26 cellular contexts compared by ENCODE assay signal in the genomic region with DNA sequence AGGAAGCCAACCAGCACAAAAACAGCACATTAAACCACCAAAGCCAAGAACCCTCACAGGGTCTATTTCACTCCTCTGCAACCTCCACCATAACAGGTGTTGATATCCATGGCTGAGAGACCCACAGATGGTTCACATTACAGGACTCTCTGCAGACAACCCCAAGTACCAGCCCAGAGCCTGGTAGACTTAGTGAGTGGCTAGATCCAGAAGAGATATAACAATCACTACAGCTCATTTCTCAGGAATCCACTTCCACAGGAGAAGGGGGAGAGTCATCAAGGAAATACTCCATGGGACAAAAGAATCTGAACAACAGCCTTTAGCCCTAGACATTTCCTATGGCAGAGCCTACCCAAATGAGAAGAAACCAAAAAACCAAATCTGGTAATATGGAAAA.
DNase-seq lines count a peak whose midpoint lies in the region; ATAC-seq lines count a peak whose summit lies in the region.
"Had no signal": no experiment of that assay in that cellular context is flagged by ENCODE, and none has a peak within 500 bp of the region (broad histone marks: within the 10 kb centered on the region; RNA-seq: fewer than 3 reads in every experiment).

No MANE protein-coding gene starts in this region.

- CTCF ChIA-PET in CD4-positive, alpha-beta memory T cell (lab: Charles Lee; ENCODE audit: partially characterized antibody), result no interaction called here

- no peak overlapping the region for H3K27ac Mint-ChIP-seq in CD4-positive, alpha-beta memory T cell
- H3K27ac Mint-ChIP-seq: activated CD4-positive, alpha-beta T cell treated with anti-CD3 and anti-CD28 coated beads for 36 hours; activated naive CD8-positive, alpha-beta T cell treated with anti-CD3 and anti-CD28 coated beads, Interleukin-2, amount 50 U/mL, for 24 hours; nephron had no signal

- intact Hi-C loops in CD4-positive, alpha-beta memory T cell (cut with micrococcal nuclease), result no loop called here

- H3K9me3 Mint-ChIP-seq in CD4-positive, alpha-beta memory T cell, result peaks cover 2 to 65% (median 43%) of the 10 kb centered on the region in 8 donors

- no peaks in the 10 kb centered on the region for H3K27me3 ChIP-seq in adipocyte (replicated peaks; ENCODE audit: control insufficient read depth, insufficient read depth, low read length)
- H3K27me3 ChIP-seq in CD4-positive, alpha-beta memory T cell (ENCODE audit: insufficient read depth, low read length), result no peaks in the 10 kb centered on the region
- H3K27me3 ChIP-seq: BLaER1 treated with 17β-estradiol and CSF1 and Interleukin-3, amounts not matched to agents 10 nM and 100 nM; pancreas; spleen had no signal

- POLR2A ChIA-PET in CD4-positive, alpha-beta memory T cell (lab: Charles Lee; ENCODE audit: partially characterized antibody), result no interaction called here

- H3K4me3 Mint-ChIP-seq in CD4-positive, alpha-beta memory T cell, result no peak overlapping the region
- H3K4me3 Mint-ChIP-seq: activated CD4-positive, alpha-beta T cell treated with anti-CD3 and anti-CD28 coated beads for 36 hours; activated naive CD8-positive, alpha-beta T cell treated with anti-CD3 and anti-CD28 coated beads, Interleukin-2, amount 50 U/mL, for 24 hours; activated T-cell treated with anti-CD3 and anti-CD28 coated beads, Interleukin-2, amount 50 U/mL, for 4 hours; nephron had no signal

- H3K4me1 Mint-ChIP-seq in CD4-positive, alpha-beta memory T cell, result no peaks in the 10 kb centered on the region
- H3K4me1 Mint-ChIP-seq: activated CD4-positive, alpha-beta T cell treated with anti-CD3 and anti-CD28 coated beads for 36 hours; activated naive CD8-positive, alpha-beta T cell treated with anti-CD3 and anti-CD28 coated beads, Interleukin-2, amount 50 U/mL, for 24 hours; nephron had no signal

- no peaks in the 10 kb centered on the region for H3K36me3 ChIP-seq in adipocyte (ENCODE audit: control insufficient read depth, insufficient read depth, low read length, severe bottlenecking)
- no peaks in the 10 kb centered on the region for H3K36me3 ChIP-seq in CD4-positive, alpha-beta memory T cell (ENCODE audit: insufficient read depth, low read length)
- H3K36me3 ChIP-seq: BLaER1 treated with 17β-estradiol and CSF1 and Interleukin-3, amounts not matched to agents 10 nM and 100 nM; lower lobe of right lung; pancreas; spleen had no signal

- H3K9ac ChIP-seq in adipocyte (ENCODE audit: low read length), result no peak overlapping the region
- H3K9ac ChIP-seq: BLaER1 treated with 17β-estradiol and CSF1 and Interleukin-3, amounts not matched to agents 10 nM and 100 nM had no signal

- no peak overlapping the region for H3K4me3 ChIP-seq in adipocyte (ENCODE audit: low read length)
- no peak overlapping the region for H3K4me3 ChIP-seq in CD4-positive, alpha-beta memory T cell (ENCODE audit: low read length in 2 of 2)
- H3K4me3 ChIP-seq: BLaER1 treated with 17β-estradiol and CSF1 and Interleukin-3, amounts not matched to agents 10 nM and 100 nM; lower lobe of right lung; pancreas; SK-N-MC; spleen had no signal

- H3K4me1 ChIP-seq in adipocyte (ENCODE audit: control insufficient read depth, insufficient read depth, low read length), result no peaks in the 10 kb centered on the region
- no peaks in the 10 kb centered on the region for H3K4me1 ChIP-seq in CD4-positive, alpha-beta memory T cell (ENCODE audit: insufficient read depth, low read length)
- H3K4me1 ChIP-seq: BLaER1 treated with 17β-estradiol and CSF1 and Interleukin-3, amounts not matched to agents 10 nM and 100 nM; lower lobe of right lung; pancreas; spleen had no signal

- peaks cover 0 to 3% of the 10 kb centered on the region in 2 donors for H3K27me3 Mint-ChIP-seq in CD4-positive, alpha-beta memory T cell
- H3K27me3 Mint-ChIP-seq: activated naive CD8-positive, alpha-beta T cell treated with anti-CD3 and anti-CD28 coated beads, Interleukin-2, amount 50 U/mL, for 24 hours had no signal

- H3K9me3 ChIP-seq in adipocyte (ENCODE audit: control insufficient read depth, low read length), result peaks cover 14% of the 10 kb centered on the region
- no peaks in the 10 kb centered on the region for H3K9me3 ChIP-seq in CD4-positive, alpha-beta memory T cell (ENCODE audit: control insufficient read depth in 1 of 2, low read length in 2 of 2)
- H3K9me3 ChIP-seq: pancreas had no signal

- DNase-seq in AG08395 (ENCODE audit: low spot score) (peak; percentile 15), HCEC 1CT (peak; percentile 4), adipocyte (ENCODE audit: low read depth) (peak; percentile 15), iris pigment epithelial cell (ENCODE audit: low read depth) (peak; percentile 17), NCI-H2107 (lab: John Stamatoyannopoulos, UW) (no peak), NCI-H82 treated with DMSO at 0.1 percent for 48 hours (lab: John Stamatoyannopoulos, UW; ENCODE audit: unreplicated experiment) (no peak)
- DNase-seq in CD4-positive, alpha-beta memory T cell, result no peak
- DNase-seq: activated CD4-positive, alpha-beta T cell treated with anti-CD3 and anti-CD28 coated beads for 36 hours; activated CD8-positive, alpha-beta memory T cell treated with anti-CD3 and anti-CD28 coated beads for 24 hours; activated gamma-delta T cell treated with Interleukin-2 at 50 U/mL for 16 hours; activated naive CD8-positive, alpha-beta T cell treated with anti-CD3 and anti-CD28 coated beads, Interleukin-2, amount 50 U/mL, for 24 hours; activated T-cell treated with anti-CD3 and anti-CD28 coated beads, Interleukin-2, amount 50 U/mL, for 4 hours; GOT3; lower lobe of right lung; NCI-H1417; NCI-H2029 treated with DMSO at 0.1 percent for 48 hours; NCI-H82; right cardiac atrium; stimulated activated CD4-positive, alpha-beta T cell treated with anti-CD3 and anti-CD28 coated beads, Interleukin-4, amount 100 ng/mL, for 1 hour had no signal

- no peak overlapping the region for H3K27ac ChIP-seq in CD4-positive, alpha-beta memory T cell (ENCODE audit: low read depth, low read length)
- H3K27ac ChIP-seq: BLaER1 treated with 17β-estradiol and CSF1 and Interleukin-3, amounts not matched to agents 10 nM and 100 nM; lower lobe of right lung; pancreas; RWPE1; SK-N-MC; spleen had no signal

- peaks cover 4 to 14% of the 10 kb centered on the region in 2 donors for H3K36me3 Mint-ChIP-seq in CD4-positive, alpha-beta memory T cell

- ATAC-seq in HG03139 (IDR thresholded peaks at IDR 0.05; ENCODE audit: unreplicated experiment), result no peak
- ATAC-seq: activated CD4-positive, alpha-beta T cell treated with anti-CD3 and anti-CD28 coated beads for 36 hours; activated naive CD8-positive, alpha-beta T cell treated with anti-CD3 and anti-CD28 coated beads, Interleukin-2, amount 50 U/mL, for 24 hours; activated T-cell treated with anti-CD3 and anti-CD28 coated beads, Interleukin-2, amount 50 U/mL, for 4 hours; lower lobe of right lung; pancreas; right cardiac atrium had no signal

Comparison
In these comparisons a context has a peak if more than half of its experiments do, and no peak if none do; other contexts are left out.
1. DNase-seq: peak in AG08395 (single experiment), HCEC 1CT (single experiment), adipocyte (single experiment) and iris pigment epithelial cell (single experiment); none in NCI-H2107 (single experiment), CD4-positive, alpha-beta memory T cell (0 of 5) and NCI-H82 treated with DMSO at 0.1 percent for 48 hours (single experiment).